Comparison of ENCODE assay signal across 1 cellular context in the genomic region with DNA sequence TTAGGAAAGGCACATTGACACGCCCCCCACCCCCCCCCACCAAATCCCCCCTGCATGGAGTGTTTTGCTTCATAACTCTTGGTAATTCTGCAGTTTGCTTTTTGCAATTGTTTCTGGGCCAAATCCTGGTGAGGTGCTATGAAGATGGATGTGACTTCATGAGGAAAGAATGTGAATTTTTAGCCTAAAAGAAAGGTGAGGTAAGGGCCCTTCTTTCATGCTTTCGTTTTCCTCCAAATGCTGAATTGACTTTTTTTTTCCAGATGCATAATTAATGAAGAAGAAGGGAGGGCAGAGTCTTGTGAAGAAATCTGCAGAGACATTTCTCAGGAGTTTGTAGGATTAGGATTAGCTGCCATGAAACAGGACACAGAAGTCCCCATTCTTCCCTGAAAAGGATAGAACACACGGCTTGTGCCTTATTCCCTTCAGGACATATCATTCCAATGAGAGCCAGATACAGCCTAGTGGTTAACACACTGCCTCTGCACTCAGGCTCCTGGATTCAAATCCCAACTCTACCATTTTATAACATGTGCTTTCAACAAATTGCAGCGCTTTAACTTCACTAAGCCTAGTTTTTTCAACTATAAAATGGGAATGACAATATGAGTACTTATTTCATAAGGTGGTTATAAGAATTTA.
TF ChIP-seq lines count a peak whose summit lies in the region.

No MANE protein-coding gene starts in this region.

TF ChIP-seq in H1, 55 proteins besides CTCF, POLR2A, EP300 and RAD21:
- TF ChIP-seq JUND (IDR thresholded peaks at IDR 0.05; ENCODE audit: low read length) (peak; percentile 52; the same call in 1 of the 2 replicates), BRCA1 (IDR thresholded peaks at IDR 0.05; ENCODE audit: low read depth, low read length) (no peak)
